ENCODE assay signal across 16 cellular contexts in genomic region chr3:186616299-186616617, GRCh38. TPM values are rescaled to one million over a fixed set of nuclear protein-coding genes. Genes with fewer than 3 reads are reported as not detected.
"Had no signal": no experiment of that assay in that cellular context is flagged by ENCODE, and none has a peak within 500 bp of the region (broad histone marks: within the 10 kb centered on the region; RNA-seq: fewer than 3 reads in every experiment).

No MANE protein-coding gene starts in this region.

- H3K36me3 Mint-ChIP-seq: activated naive CD8-positive, alpha-beta T cell treated with anti-CD3 and anti-CD28 coated beads, Interleukin-2, amount 10 ng/mL, durations not matched to agents 7 days and 5 days had no signal

- H3K36me3 ChIP-seq: cardiac muscle cell, esophagus squamous epithelium, heart right ventricle, left ventricle myocardium inferior, tibial artery had no signal

- H3K9me3 ChIP-seq: esophagus squamous epithelium, heart right ventricle, left ventricle myocardium inferior, tibial artery had no signal

- H3K4me3 ChIP-seq: cardiac muscle cell had no signal

- DNase-seq: activated naive CD8-positive, alpha-beta T cell treated with anti-CD3 and anti-CD28 coated beads, Interleukin-2, amount 10 ng/mL, durations not matched to agents 7 days and 5 days; immature natural killer cell; stimulated activated CD4-positive, alpha-beta T cell treated with anti-CD3 and anti-CD28 coated beads, Interleukin-12 subunit alpha, Interleukin-12 subunit beta, amount 100 ng/mL, for 4 hours; stimulated activated CD8-positive, alpha-beta memory T cell treated with anti-CD3 and anti-CD28 coated beads, Interleukin-4, amount 100 ng/mL, for 48 hours; stimulated activated naive CD8-positive, alpha-beta T cell treated with anti-CD3 and anti-CD28 coated beads, Interleukin-15, Interleukin-2, amounts not matched to agents 100 U/mL and 50 U/mL, for 24 hours had no signal

- H3K27ac Mint-ChIP-seq: activated naive CD8-positive, alpha-beta T cell treated with anti-CD3 and anti-CD28 coated beads, Interleukin-2, amount 10 ng/mL, durations not matched to agents 7 days and 5 days; T-helper 1 cell treated with Interleukin-12 subunit alpha and Interleukin-12 subunit beta and Interleukin-4 antibody, amounts not matched to agents 30 μg/mL and 1 μg/mL, for 36 hours had no signal

- H3K27ac ChIP-seq: cardiac muscle cell, heart right ventricle, left ventricle myocardium inferior, tibial artery had no signal

RNA-seq across cellular contexts. Expression of gene AHSG, which starts 3.4 kb away (rescaled TPM):
- total RNA-seq: activated naive CD8-positive, alpha-beta T cell treated with anti-CD3 and anti-CD28 coated beads, Interleukin-2, amount 10 ng/mL, durations not matched to agents 7 days and 5 days; cardiac muscle cell; dermis blood vessel endothelial cell; esophagus squamous epithelium; heart right ventricle; left ventricle myocardium inferior; posterior vena cava had no signal
- polyA plus RNA-seq: heart right ventricle, immature natural killer cell had no signal

RNA-seq across cellular contexts. Expression of gene FETUB, which starts 23.9 kb away (rescaled TPM):
- total RNA-seq: activated naive CD8-positive, alpha-beta T cell treated with anti-CD3 and anti-CD28 coated beads, Interleukin-2, amount 10 ng/mL, durations not matched to agents 7 days and 5 days; cardiac muscle cell; dermis blood vessel endothelial cell; left ventricle myocardium inferior; mammary epithelial cell; occipital lobe had no signal
- polyA plus RNA-seq: cardiac muscle cell, heart right ventricle, immature natural killer cell, neural cell had no signal

RNA-seq across cellular contexts. Expression of gene HRG, which starts 49.6 kb away (rescaled TPM):
- total RNA-seq: activated naive CD8-positive, alpha-beta T cell treated with anti-CD3 and anti-CD28 coated beads, Interleukin-2, amount 10 ng/mL, durations not matched to agents 7 days and 5 days; cardiac muscle cell; dermis blood vessel endothelial cell; esophagus squamous epithelium; left ventricle myocardium inferior; occipital lobe; posterior vena cava had no signal
- polyA plus RNA-seq: cardiac muscle cell, heart right ventricle, immature natural killer cell, neural cell had no signal
